Comparison of ENCODE assay signal across 12 cellular contexts in the genomic region with DNA sequence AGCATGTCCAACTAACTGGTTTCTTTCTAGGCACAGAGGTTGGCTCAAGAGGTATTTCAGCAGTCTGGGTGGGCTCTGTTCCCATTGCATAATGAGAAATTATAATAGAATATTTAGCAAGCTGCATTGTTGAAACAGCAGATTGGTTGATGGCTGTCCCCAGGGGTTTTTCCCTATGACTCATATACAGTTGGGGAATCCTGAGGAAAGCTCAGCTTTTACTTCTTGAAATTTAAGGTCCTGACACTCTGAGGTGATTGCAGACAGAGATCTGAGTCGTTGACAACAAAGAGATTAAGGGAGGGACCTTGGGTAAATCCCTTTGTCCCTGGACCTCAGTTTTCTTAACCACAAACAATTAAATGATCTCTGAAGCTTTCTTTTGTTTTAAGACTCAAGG. TPM values are rescaled to one million over a fixed set of nuclear protein-coding genes. Genes with fewer than 3 reads are reported as not detected.
DNase-seq lines count a peak whose midpoint lies in the region; ATAC-seq and TF ChIP-seq lines count a peak whose summit lies in the region.
"Had no signal": no experiment of that assay in that cellular context is flagged by ENCODE, and none has a peak within 500 bp of the region (broad histone marks: within the 10 kb centered on the region; RNA-seq: fewer than 3 reads in every experiment).

No MANE protein-coding gene starts in this region.

- peak overlapping the region in 6 of 11 experiments; percentile 0 to 68 (median 42); a peak in 10 of 22 replicates for H3K9ac ChIP-seq in BLaER1 treated with 17β-estradiol and CSF1 and Interleukin-3, amounts not matched to agents 10 nM and 100 nM

- TF ChIP-seq CTCF in activated CD8-positive, alpha-beta T cell treated with anti-CD3 and anti-CD28 coated beads for 36 hours (IDR thresholded peaks at IDR 0.05) = no peak
- no peak for TF ChIP-seq CTCF in suprapubic skin (IDR thresholded peaks at IDR 0.05)

- no peak overlapping the region for H3K4me3 ChIP-seq in BLaER1 treated with 17β-estradiol and CSF1 and Interleukin-3, amounts not matched to agents 10 nM and 100 nM
- H3K4me3 ChIP-seq in suprapubic skin = no peak overlapping the region

- peak; percentile 87 for ATAC-seq in HG02610 (IDR thresholded peaks at IDR 0.05; ENCODE audit: unreplicated experiment)
- peak; percentile 79 for ATAC-seq in activated CD8-positive, alpha-beta T cell treated with anti-CD3 and anti-CD28 coated beads for 36 hours

- TF ChIP-seq POLR2A in suprapubic skin (IDR thresholded peaks at IDR 0.05) = no peak

- H3K27me3 Mint-ChIP-seq in activated CD8-positive, alpha-beta T cell treated with anti-CD3 and anti-CD28 coated beads for 36 hours = no peaks in the 10 kb centered on the region
- H3K27me3 Mint-ChIP-seq: activated CD4-positive, alpha-beta memory T cell treated with anti-CD3 and anti-CD28 coated beads for 36 hours; progenitor cell of endocrine pancreas had no signal

- H3K4me2 ChIP-seq in BLaER1 treated with 17β-estradiol and CSF1 and Interleukin-3, amounts not matched to agents 10 nM and 100 nM = peak overlapping the region in 9 of 11 experiments; percentile 2 to 78 (median 53); a peak in 16 of 22 replicates

- H3K4me1 Mint-ChIP-seq in activated CD8-positive, alpha-beta T cell treated with anti-CD3 and anti-CD28 coated beads for 36 hours (ENCODE audit: low read depth) = peaks cover 23% of the 10 kb centered on the region
- H3K4me1 Mint-ChIP-seq: IgD-negative memory B cell had no signal

- H3K9me3 ChIP-seq in BLaER1 treated with 17β-estradiol and CSF1 and Interleukin-3, amounts not matched to agents 10 nM and 100 nM (replicated peaks in 1 of 11) = peaks cover 3 to 39% (median 4%) of the 10 kb centered on the region in 11 experiments; a peak in 16 of 22 replicates
- H3K9me3 ChIP-seq in suprapubic skin = no peaks in the 10 kb centered on the region

- H3K27ac Mint-ChIP-seq in activated CD8-positive, alpha-beta T cell treated with anti-CD3 and anti-CD28 coated beads for 36 hours = peak overlapping the region; percentile 51
- H3K27ac Mint-ChIP-seq: activated CD4-positive, alpha-beta memory T cell treated with anti-CD3 and anti-CD28 coated beads for 36 hours; IgD-negative memory B cell; progenitor cell of endocrine pancreas had no signal

- POLR2A ChIA-PET in activated CD8-positive, alpha-beta T cell treated with anti-CD3 and anti-CD28 coated beads for 36 hours (lab: Charles Lee) = interaction anchor here (1.2 to 2.2 kb wide), 3 partner anchors 10 to 38 kb away, joined by 3 to 7 read pairs (median 5); no protein-coding TSS in a partner anchor

- no peaks in the 10 kb centered on the region for H3K36me3 Mint-ChIP-seq in activated CD8-positive, alpha-beta T cell treated with anti-CD3 and anti-CD28 coated beads for 36 hours (ENCODE audit: low read depth)

- no peaks in the 10 kb centered on the region for H4K20me1 ChIP-seq in BLaER1 treated with 17β-estradiol and CSF1 and Interleukin-3, amounts not matched to agents 10 nM and 100 nM

- peak overlapping the region in 9 of 11 experiments; percentile 19 to 86 (median 70); a peak in 16 of 22 replicates for H3K27ac ChIP-seq in BLaER1 treated with 17β-estradiol and CSF1 and Interleukin-3, amounts not matched to agents 10 nM and 100 nM
- H3K27ac ChIP-seq in suprapubic skin (no peak overlapping the region), substantia nigra (ENCODE audit: low read depth, low read length, poor library complexity, severe bottlenecking) (no peak overlapping the region)

- H3K4me1 ChIP-seq in BLaER1 treated with 17β-estradiol and CSF1 and Interleukin-3, amounts not matched to agents 10 nM and 100 nM = peaks cover 0 to 65% (median 20%) of the 10 kb centered on the region in 10 experiments; a peak in 14 of 20 replicates
- no peaks in the 10 kb centered on the region for H3K4me1 ChIP-seq in suprapubic skin

- CTCF ChIA-PET in activated CD8-positive, alpha-beta T cell treated with anti-CD3 and anti-CD28 coated beads for 36 hours (lab: Charles Lee) = interaction anchor here (1.2 to 1.8 kb wide), 4 partner anchors 37 to 288 kb away, joined by 3 to 7 read pairs (median 4); no protein-coding TSS in a partner anchor

- DNase-seq in activated CD8-positive, alpha-beta T cell treated with anti-CD3 and anti-CD28 coated beads for 36 hours = peak; percentile 26
- DNase-seq in hepatic stellate cell (ENCODE audit: low spot score) = peak; percentile 8
- no peak for DNase-seq in suprapubic skin (ENCODE audit: low spot score in 2 of 2)
- no peak for DNase-seq in anterior cingulate cortex (lab: John Stamatoyannopoulos, UW)
- DNase-seq in SHP77 (lab: John Stamatoyannopoulos, UW) = no peak
- DNase-seq in substantia nigra (lab: John Stamatoyannopoulos, UW) = no peak
- DNase-seq: activated CD4-positive, alpha-beta memory T cell treated with anti-CD3 and anti-CD28 coated beads for 36 hours had no signal

- 4% methylated on average over 1 of the region's 1 CpG for WGBS in suprapubic skin

- H3K9me3 Mint-ChIP-seq in activated CD8-positive, alpha-beta T cell treated with anti-CD3 and anti-CD28 coated beads for 36 hours = peaks cover 3% of the 10 kb centered on the region
- H3K9me3 Mint-ChIP-seq: activated CD4-positive, alpha-beta memory T cell treated with anti-CD3 and anti-CD28 coated beads for 36 hours had no signal

- peaks cover 0 to 4% (median 0%) of the 10 kb centered on the region in 11 experiments; a peak in 2 of 22 replicates for H3K36me3 ChIP-seq in BLaER1 treated with 17β-estradiol and CSF1 and Interleukin-3, amounts not matched to agents 10 nM and 100 nM
- H3K36me3 ChIP-seq in suprapubic skin = no peaks in the 10 kb centered on the region

- H3K27me3 ChIP-seq in BLaER1 treated with 17β-estradiol and CSF1 and Interleukin-3, amounts not matched to agents 10 nM and 100 nM = no peaks in the 10 kb centered on the region
- no peaks in the 10 kb centered on the region for H3K27me3 ChIP-seq in suprapubic skin

- intact Hi-C loops in activated CD8-positive, alpha-beta T cell treated with anti-CD3 and anti-CD28 coated beads for 36 hours (cut with micrococcal nuclease) = loop anchor here (2.0 kb wide), 1 partner anchor 20 kb away; no protein-coding TSS in a partner anchor

- TF ChIP-seq EP300 in suprapubic skin (IDR thresholded peaks at IDR 0.05) = no peak

- no peak overlapping the region for H3K4me3 Mint-ChIP-seq in activated CD8-positive, alpha-beta T cell treated with anti-CD3 and anti-CD28 coated beads for 36 hours
- H3K4me3 Mint-ChIP-seq: activated CD4-positive, alpha-beta memory T cell treated with anti-CD3 and anti-CD28 coated beads for 36 hours; IgD-negative memory B cell had no signal

RNA-seq across cellular contexts. Expression of gene TNFSF8, which starts 38.3 kb away (rescaled TPM):
- 10 to 100 TPM; 21.7 to 23.9 TPM for total RNA-seq in activated CD8-positive, alpha-beta T cell treated with anti-CD3 and anti-CD28 coated beads for 36 hours
- 1 to 10 TPM in 3 of 4 donors, under 1 TPM in 1; 0.23 to 4.0 (median 1.4) TPM for total RNA-seq in suprapubic skin
- total RNA-seq: dermis microvascular lymphatic vessel endothelial cell, progenitor cell of endocrine pancreas had no signal

Comparison
In these comparisons a context has a peak if more than half of its experiments do, and no peak if none do; other contexts are left out.
1. H3K27ac ChIP-seq: peak in BLaER1 treated with 17β-estradiol and CSF1 and Interleukin-3, amounts not matched to agents 10 nM and 100 nM (9 of 11); none in suprapubic skin (single experiment) and substantia nigra (single experiment).
2. DNase-seq: peak in activated CD8-positive, alpha-beta T cell treated with anti-CD3 and anti-CD28 coated beads for 36 hours (single experiment) and hepatic stellate cell (single experiment); none in suprapubic skin (0 of 2), anterior cingulate cortex (0 of 58), SHP77 (0 of 2) and substantia nigra (0 of 49).
3. RNA of gene TNFSF8, which starts 38.3 kb away (total RNA-seq): 21.7 to 23.9 TPM in activated CD8-positive, alpha-beta T cell treated with anti-CD3 and anti-CD28 coated beads for 36 hours; 0.23 to 4.0 TPM in suprapubic skin; every median in the first group is over 4 times any median in the second.